ENCODE assay signal across 26 cellular contexts in genomic region chr4:30746735-30747134, GRCh38. TPM values are rescaled to one million over a fixed set of nuclear protein-coding genes. Genes with fewer than 3 reads are reported as not detected.
"Had no signal": no experiment of that assay in that cellular context is flagged by ENCODE, and none has a peak within 500 bp of the region (broad histone marks: within the 10 kb centered on the region; RNA-seq: fewer than 3 reads in every experiment).

No MANE protein-coding gene starts in this region.

- H3K9me3 ChIP-seq: lower lobe of right lung, psoas muscle, right lobe of liver, transverse colon, upper lobe of left lung, vagina had no signal

- H3K27me3 Mint-ChIP-seq: naive thymus-derived CD8-positive, alpha-beta T cell; stimulated activated memory B cell treated with anti-CD40 and anti-IgM and Interleukin-4, amounts not matched to agents 10 μg/mL and 1 μg/mL and 100 μg/mL, for 72 hours; stimulated activated naive CD8-positive, alpha-beta T cell treated with anti-CD3 and anti-CD28 coated beads, Interleukin-15, amount 100 ng/mL, for 72 hours had no signal

- H3K36me3 Mint-ChIP-seq: naive thymus-derived CD8-positive, alpha-beta T cell; stimulated activated memory B cell treated with anti-CD40 and anti-IgM and Interleukin-4, amounts not matched to agents 10 μg/mL and 1 μg/mL and 100 μg/mL, for 72 hours had no signal

- H3K9ac ChIP-seq: parathyroid adenoma had no signal

- H3K4me2 ChIP-seq: smooth muscle cell had no signal

- H3K9me3 Mint-ChIP-seq: nephron; neural crest cell; stimulated activated naive CD8-positive, alpha-beta T cell treated with anti-CD3 and anti-CD28 coated beads, Interleukin-15, amount 100 ng/mL, for 72 hours had no signal

- H3K4me3 ChIP-seq: lower lobe of right lung, psoas muscle, right lobe of liver, smooth muscle cell, transverse colon, upper lobe of left lung, vagina had no signal

- H3K27ac ChIP-seq: lower lobe of right lung, parathyroid adenoma, psoas muscle, right lobe of liver, transverse colon, upper lobe of left lung, vagina had no signal

- H3K27ac Mint-ChIP-seq: naive thymus-derived CD8-positive, alpha-beta T cell; nephron; stimulated activated memory B cell treated with anti-CD40 and anti-IgM and Interleukin-4, amounts not matched to agents 10 μg/mL and 1 μg/mL and 100 μg/mL, for 72 hours; stimulated activated naive CD8-positive, alpha-beta T cell treated with anti-CD3 and anti-CD28 coated beads, Interleukin-15, amount 100 ng/mL, for 72 hours had no signal

- ATAC-seq: left cardiac atrium; left lobe of liver; lower lobe of right lung; naive thymus-derived CD8-positive, alpha-beta T cell; psoas muscle; right lobe of liver; stimulated activated memory B cell treated with anti-CD40 and anti-IgM and Interleukin-4, amounts not matched to agents 10 μg/mL and 1 μg/mL and 100 μg/mL, for 72 hours; stimulated activated naive CD8-positive, alpha-beta T cell treated with anti-CD3 and anti-CD28 coated beads, Interleukin-15, amount 100 ng/mL, for 72 hours had no signal

- H3K36me3 ChIP-seq: lower lobe of right lung, right lobe of liver, transverse colon, upper lobe of left lung, vagina had no signal

- H2AFZ ChIP-seq: parathyroid adenoma had no signal

- H3K4me1 ChIP-seq: lower lobe of right lung, parathyroid adenoma, psoas muscle, right lobe of liver, transverse colon, upper lobe of left lung, vagina had no signal

- H3K4me3 Mint-ChIP-seq: naive thymus-derived CD8-positive, alpha-beta T cell; nephron; neural crest cell; stimulated activated memory B cell treated with anti-CD40 and anti-IgM and Interleukin-4, amounts not matched to agents 10 μg/mL and 1 μg/mL and 100 μg/mL, for 72 hours; stimulated activated naive CD8-positive, alpha-beta T cell treated with anti-CD3 and anti-CD28 coated beads, Interleukin-15, amount 100 ng/mL, for 72 hours had no signal

- H3K27me3 ChIP-seq: right lobe of liver, transverse colon, upper lobe of left lung, vagina had no signal

- H3K4me1 Mint-ChIP-seq: naive thymus-derived CD8-positive, alpha-beta T cell; nephron; stimulated activated memory B cell treated with anti-CD40 and anti-IgM and Interleukin-4, amounts not matched to agents 10 μg/mL and 1 μg/mL and 100 μg/mL, for 72 hours; stimulated activated naive CD8-positive, alpha-beta T cell treated with anti-CD3 and anti-CD28 coated beads, Interleukin-15, amount 100 ng/mL, for 72 hours had no signal

- DNase-seq: hippocampal formation; kidney glomerular epithelial cell; left cardiac atrium; lower lobe of right lung; mammary epithelial cell; mesenchymal stem cell; naive thymus-derived CD8-positive, alpha-beta T cell; nucleus accumbens; psoas muscle; right lobe of liver; stimulated activated CD4-positive, alpha-beta T cell treated with anti-CD3 and anti-CD28 coated beads, Interleukin-1b, Interleukin-23, amount 100 ng/mL, for 48 hours; stimulated activated CD4-positive, alpha-beta T cell treated with anti-CD3 and anti-CD28 coated beads, Interleukin-2, amount 100 ng/mL, for 48 hours; stimulated activated CD4-positive, alpha-beta T cell treated with anti-CD3 and anti-CD28 coated beads, Interleukin-4, amount 100 ng/mL, for 4 hours; stimulated activated CD8-positive, alpha-beta memory T cell treated with anti-CD3 and anti-CD28 coated beads, Interleukin-4, amount 100 ng/mL, for 48 hours; stimulated activated naive CD4-positive, alpha-beta T cell treated with Interleukin-2 at 50 U/mL for 16 hours; stimulated activated naive CD8-positive, alpha-beta T cell treated with anti-CD3 and anti-CD28 coated beads, Interleukin-15, amount 100 ng/mL, for 72 hours; substantia nigra; transverse colon; upper lobe of left lung had no signal

RNA-seq across cellular contexts. Expression of gene PCDH7, which starts 26.6 kb away (rescaled TPM):
- total RNA-seq: naive thymus-derived CD8-positive, alpha-beta T cell had no signal
- polyA plus RNA-seq: naive thymus-derived CD8-positive, alpha-beta T cell had no signal
